8 cellular contexts compared by ENCODE assay signal in genomic region chr1:178727014-178727895, GRCh38. TPM values are rescaled to one million over a fixed set of nuclear protein-coding genes. Genes with fewer than 3 reads are reported as not detected.
DNase-seq lines count a peak whose midpoint lies in the region; ATAC-seq and TF ChIP-seq lines count a peak whose summit lies in the region.

No MANE protein-coding gene starts in this region.

- no peak overlapping the region for H3K9ac ChIP-seq in HUES6 (ENCODE audit: low read length)

- intact Hi-C loops in body of pancreas (cut with DNase I): no loop called here

- DNase-seq in AG09309 (ENCODE audit: low read depth): no peak
- peak in 2 of 4 donors; percentile 14 to 33 for DNase-seq in body of pancreas
- DNase-seq in Ammon's horn (ENCODE audit: low spot score): no peak
- no peak for DNase-seq in NCI-H1417 (lab: John Stamatoyannopoulos, UW)
- no peak for DNase-seq in stimulated activated CD4-positive, alpha-beta T cell treated with anti-CD3 and anti-CD28 coated beads, Interleukin-1b, Interleukin-23, amount 100 ng/mL, for 48 hours
- no peak for DNase-seq in GM03348 (ENCODE audit: low spot score)

- peaks cover 16% of the 10 kb centered on the region for H3K4me1 ChIP-seq in HUES6 (ENCODE audit: control insufficient read depth, insufficient read depth, low read length)
- peaks cover 16% of the 10 kb centered on the region for H3K4me1 ChIP-seq in body of pancreas
- H3K4me1 ChIP-seq in mesodermal cell (ENCODE audit: control insufficient read depth, insufficient read depth, low read length, poor library complexity, severe bottlenecking): peaks cover 7% of the 10 kb centered on the region

- H3K27me3 ChIP-seq in HUES6 (ENCODE audit: control insufficient read depth, insufficient read depth, low read length): no peaks in the 10 kb centered on the region
- no peaks in the 10 kb centered on the region for H3K27me3 ChIP-seq in body of pancreas

- no peak for ATAC-seq in body of pancreas

- no peak for TF ChIP-seq CTCF in AG09309 (IDR thresholded peaks at IDR 0.05; ENCODE audit: control insufficient read depth, insufficient read depth, low read depth, low read length, missing control alignments)
- no peak for TF ChIP-seq CTCF in body of pancreas (IDR thresholded peaks at IDR 0.05)

- 16 to 17% methylated on average over 11 of the region's 11 CpGs for WGBS in body of pancreas, 2 donors
- 63 to 72% methylated on average over 6 to 8 of the region's 11 CpGs for WGBS in mesodermal cell (ENCODE audit: insufficient coverage in 2 of 2), 2 experiments

- no peak for TF ChIP-seq POLR2A in body of pancreas (IDR thresholded peaks at IDR 0.05)

- H3K9me3 ChIP-seq in HUES6 (ENCODE audit: control insufficient read depth, insufficient read depth, low read depth, low read length) (peaks cover 6% of the 10 kb centered on the region; the same call in 1 of the 2 replicates), body of pancreas (no peaks in the 10 kb centered on the region), mesodermal cell (ENCODE audit: control insufficient read depth, low read length) (peaks cover 6% of the 10 kb centered on the region)

- H3K4me3 ChIP-seq in AG09309 (ENCODE audit: control insufficient read depth, low read depth, low read length) (peak overlapping the region; percentile 90), HUES6 (ENCODE audit: low read depth, low read length) (peak overlapping the region; percentile 97), body of pancreas (no peak overlapping the region), mesodermal cell (ENCODE audit: extremely low read depth, insufficient read depth, low read length, poor library complexity, severe bottlenecking) (peak overlapping the region; percentile 72)

- H3K27ac ChIP-seq in HUES6 (ENCODE audit: low read depth, low read length) (no peak overlapping the region), body of pancreas (peak overlapping the region in 3 of 4 donors; percentile 95 to 99 (median 98)), mesodermal cell (ENCODE audit: low read depth, low read length, severe bottlenecking) (peak overlapping the region; percentile 90)

- peaks cover 4% of the 10 kb centered on the region for H3K36me3 ChIP-seq in HUES6 (ENCODE audit: control insufficient read depth, insufficient read depth, low read length)
- H3K36me3 ChIP-seq in body of pancreas (replicated peaks in 1 of 2; ENCODE audit: insufficient read depth in 1 of 2, low read depth in 2 of 2): no peaks in the 10 kb centered on the region
- H3K36me3 ChIP-seq in mesodermal cell (ENCODE audit: control insufficient read depth, insufficient read depth, low read length): no peaks in the 10 kb centered on the region

RNA-seq across cellular contexts. Expression of gene RALGPS2, which starts 2.2 kb away (rescaled TPM):
- 10 to 100 TPM in 1 of 2 donors, 1 to 10 TPM in 1; 9.1 to 10.9 TPM for total RNA-seq in body of pancreas
- polyA plus RNA-seq in mesodermal cell (2013, experiment 1 of 2): 31.6 TPM
- 27.9 TPM for polyA plus RNA-seq in mesodermal cell (2013, experiment 2 of 2)

Comparison
In these comparisons a context has a peak if more than half of its experiments do, and no peak if none do; other contexts are left out.
1. H3K4me3 ChIP-seq: peak in AG09309 (single experiment), HUES6 (single experiment) and mesodermal cell (single experiment); none in body of pancreas (0 of 2).